Comparison of ENCODE assay signal across 14 cellular contexts in genomic region chr1:12784729-12785128, GRCh38. TPM values are rescaled to one million over a fixed set of nuclear protein-coding genes. Genes with fewer than 3 reads are reported as not detected.
"Had no signal": no experiment of that assay in that cellular context is flagged by ENCODE, and none has a peak within 500 bp of the region (broad histone marks: within the 10 kb centered on the region; RNA-seq: fewer than 3 reads in every experiment).

No MANE protein-coding gene starts in this region.

RNA-seq across cellular contexts. Expression of gene PRAMEF1, which starts 6.5 kb away (rescaled TPM):
- total RNA-seq: activated CD4-positive, alpha-beta memory T cell treated with anti-CD3 and anti-CD28 coated beads for 36 hours; activated CD4-positive, alpha-beta T cell treated with anti-CD3 and anti-CD28 coated beads, Interleukin-2, amount 10 ng/mL, durations not matched to agents 7 days and 5 days; activated CD8-positive, alpha-beta memory T cell treated with anti-CD3 and anti-CD28 coated beads for 36 hours; activated naive CD8-positive, alpha-beta T cell treated with anti-CD3 and anti-CD28 coated beads for 36 hours; activated T-helper 17 cell treated with anti-CD3 and anti-CD28 coated beads, Interleukin-2, amount 50 U/mL, for 72 hours; adrenal gland; aorta; body of pancreas; bronchial epithelial cell; NCI-H460; RPMI7951; T-helper 17 cell; WTC11 had no signal
- polyA plus RNA-seq: adrenal gland, aorta, IgD-negative memory B cell had no signal

RNA-seq across cellular contexts. Expression of gene PRAMEF12, which starts 11.2 kb away (rescaled TPM):
- total RNA-seq: activated CD4-positive, alpha-beta memory T cell treated with anti-CD3 and anti-CD28 coated beads for 36 hours; activated CD4-positive, alpha-beta T cell treated with anti-CD3 and anti-CD28 coated beads, Interleukin-2, amount 10 ng/mL, durations not matched to agents 7 days and 5 days; activated CD8-positive, alpha-beta memory T cell treated with anti-CD3 and anti-CD28 coated beads for 36 hours; activated naive CD8-positive, alpha-beta T cell treated with anti-CD3 and anti-CD28 coated beads for 36 hours; activated T-helper 17 cell treated with anti-CD3 and anti-CD28 coated beads, Interleukin-2, amount 50 U/mL, for 72 hours; adrenal gland; aorta; body of pancreas; bronchial epithelial cell; NCI-H460; RPMI7951; T-helper 17 cell; WTC11 had no signal
- polyA plus RNA-seq: adrenal gland, aorta, IgD-negative memory B cell had no signal

RNA-seq across cellular contexts. Expression of gene CFAP107, which starts 38.7 kb away (rescaled TPM):
- total RNA-seq: activated CD4-positive, alpha-beta memory T cell treated with anti-CD3 and anti-CD28 coated beads for 36 hours; activated CD4-positive, alpha-beta T cell treated with anti-CD3 and anti-CD28 coated beads, Interleukin-2, amount 10 ng/mL, durations not matched to agents 7 days and 5 days; activated CD8-positive, alpha-beta memory T cell treated with anti-CD3 and anti-CD28 coated beads for 36 hours; activated naive CD8-positive, alpha-beta T cell treated with anti-CD3 and anti-CD28 coated beads for 36 hours; activated T-helper 17 cell treated with anti-CD3 and anti-CD28 coated beads, Interleukin-2, amount 50 U/mL, for 72 hours; adrenal gland; aorta; body of pancreas; bronchial epithelial cell; NCI-H460; RPMI7951; T-helper 17 cell; WTC11 had no signal
- polyA plus RNA-seq: adrenal gland, aorta, IgD-negative memory B cell had no signal

RNA-seq across cellular contexts. Expression of gene PRAMEF11, which starts 46.5 kb away (rescaled TPM):
- total RNA-seq: activated CD4-positive, alpha-beta memory T cell treated with anti-CD3 and anti-CD28 coated beads for 36 hours; activated CD4-positive, alpha-beta T cell treated with anti-CD3 and anti-CD28 coated beads, Interleukin-2, amount 10 ng/mL, durations not matched to agents 7 days and 5 days; activated CD8-positive, alpha-beta memory T cell treated with anti-CD3 and anti-CD28 coated beads for 36 hours; activated naive CD8-positive, alpha-beta T cell treated with anti-CD3 and anti-CD28 coated beads for 36 hours; activated T-helper 17 cell treated with anti-CD3 and anti-CD28 coated beads, Interleukin-2, amount 50 U/mL, for 72 hours; adrenal gland; aorta; body of pancreas; bronchial epithelial cell; NCI-H460; RPMI7951; T-helper 17 cell; WTC11 had no signal
- polyA plus RNA-seq: adrenal gland, aorta, IgD-negative memory B cell had no signal
